In the genomic region with DNA sequence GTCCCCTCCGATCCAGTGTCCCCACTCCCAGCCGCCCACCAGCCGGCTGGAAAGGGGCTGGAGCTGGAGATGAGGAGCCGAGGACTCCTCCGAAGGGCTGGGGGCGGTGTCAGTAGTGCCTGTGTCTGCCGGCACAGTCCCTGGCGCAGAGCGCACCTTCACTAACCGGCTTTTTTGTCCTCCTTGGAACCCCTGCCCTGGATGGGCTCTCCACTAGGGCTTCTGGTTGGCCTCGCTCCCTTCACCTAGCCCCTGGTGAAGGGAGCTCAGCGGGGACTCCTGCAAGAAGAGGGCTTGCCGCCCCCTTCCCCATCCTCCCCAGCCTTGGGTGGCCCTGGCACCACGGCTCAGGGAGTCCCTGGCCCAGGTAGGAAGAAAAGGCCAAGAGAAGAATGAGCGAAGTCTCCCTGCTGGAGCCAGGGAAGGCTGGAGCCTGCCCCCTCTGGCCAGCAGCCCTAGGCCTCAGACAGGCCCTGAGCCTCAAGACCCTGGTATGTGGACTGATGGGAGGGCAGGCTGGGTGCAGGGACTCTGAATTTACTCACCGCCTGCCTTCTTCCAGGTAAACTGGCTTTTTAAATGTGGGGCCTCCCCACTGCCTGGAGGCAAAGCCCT, we compare ENCODE assay signal across 2 cellular contexts.
TF ChIP-seq lines count a peak whose summit lies in the region.

No MANE protein-coding gene starts in this region.

TF ChIP-seq in WTC11, 78 proteins besides CTCF, POLR2A, EP300 and RAD21:
- TF ChIP-seq, protein P1, sequence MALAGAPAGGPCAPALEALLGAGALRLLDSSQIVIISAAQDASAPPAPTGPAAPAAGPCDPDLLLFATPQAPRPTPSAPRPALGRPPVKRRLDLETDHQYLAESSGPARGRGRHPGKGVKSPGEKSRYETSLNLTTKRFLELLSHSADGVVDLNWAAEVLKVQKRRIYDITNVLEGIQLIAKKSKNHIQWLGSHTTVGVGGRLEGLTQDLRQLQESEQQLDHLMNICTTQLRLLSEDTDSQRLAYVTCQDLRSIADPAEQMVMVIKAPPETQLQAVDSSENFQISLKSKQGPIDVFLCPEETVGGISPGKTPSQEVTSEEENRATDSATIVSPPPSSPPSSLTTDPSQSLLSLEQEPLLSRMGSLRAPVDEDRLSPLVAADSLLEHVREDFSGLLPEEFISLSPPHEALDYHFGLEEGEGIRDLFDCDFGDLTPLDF (CRISPR knock-in tag; IDR thresholded peaks at IDR 0.05): no peak
- TF ChIP-seq, protein P2, sequence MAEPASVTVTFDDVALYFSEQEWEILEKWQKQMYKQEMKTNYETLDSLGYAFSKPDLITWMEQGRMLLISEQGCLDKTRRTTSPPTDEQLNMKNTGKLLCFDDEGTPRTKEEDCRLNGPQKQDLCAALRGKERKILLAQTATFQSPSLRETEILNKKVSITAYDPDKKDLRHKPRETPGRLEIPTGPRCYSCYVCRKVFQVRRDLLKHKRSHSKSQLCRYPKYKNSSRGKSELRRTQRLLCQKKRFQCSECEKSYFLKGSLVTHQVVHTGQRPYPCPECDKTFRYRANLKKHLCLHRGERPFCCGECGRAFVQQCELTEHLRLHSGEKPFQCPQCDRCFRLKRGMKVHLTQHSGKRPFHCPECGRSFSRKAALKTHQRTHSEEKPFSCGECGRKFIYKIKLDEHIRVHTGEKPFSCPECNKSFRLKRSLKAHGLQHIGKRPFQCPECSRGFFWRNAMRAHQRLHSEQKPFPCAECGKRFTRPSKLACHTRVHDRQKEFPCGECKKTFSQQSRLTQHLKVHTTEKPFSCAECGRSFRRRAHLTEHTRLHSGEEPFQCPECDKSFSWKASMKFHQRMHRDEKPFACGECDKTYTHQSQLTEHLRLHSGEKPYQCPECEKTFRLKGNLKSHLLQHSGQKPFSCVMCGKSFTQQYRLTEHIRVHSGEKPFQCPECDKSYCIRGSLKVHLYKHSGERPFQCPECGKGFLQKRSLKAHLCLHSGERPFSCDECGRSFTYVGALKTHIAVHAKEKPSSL (CRISPR knock-in tag; conservative IDR thresholded peaks at IDR 0.05): no peak
- TF ChIP-seq, protein P3, sequence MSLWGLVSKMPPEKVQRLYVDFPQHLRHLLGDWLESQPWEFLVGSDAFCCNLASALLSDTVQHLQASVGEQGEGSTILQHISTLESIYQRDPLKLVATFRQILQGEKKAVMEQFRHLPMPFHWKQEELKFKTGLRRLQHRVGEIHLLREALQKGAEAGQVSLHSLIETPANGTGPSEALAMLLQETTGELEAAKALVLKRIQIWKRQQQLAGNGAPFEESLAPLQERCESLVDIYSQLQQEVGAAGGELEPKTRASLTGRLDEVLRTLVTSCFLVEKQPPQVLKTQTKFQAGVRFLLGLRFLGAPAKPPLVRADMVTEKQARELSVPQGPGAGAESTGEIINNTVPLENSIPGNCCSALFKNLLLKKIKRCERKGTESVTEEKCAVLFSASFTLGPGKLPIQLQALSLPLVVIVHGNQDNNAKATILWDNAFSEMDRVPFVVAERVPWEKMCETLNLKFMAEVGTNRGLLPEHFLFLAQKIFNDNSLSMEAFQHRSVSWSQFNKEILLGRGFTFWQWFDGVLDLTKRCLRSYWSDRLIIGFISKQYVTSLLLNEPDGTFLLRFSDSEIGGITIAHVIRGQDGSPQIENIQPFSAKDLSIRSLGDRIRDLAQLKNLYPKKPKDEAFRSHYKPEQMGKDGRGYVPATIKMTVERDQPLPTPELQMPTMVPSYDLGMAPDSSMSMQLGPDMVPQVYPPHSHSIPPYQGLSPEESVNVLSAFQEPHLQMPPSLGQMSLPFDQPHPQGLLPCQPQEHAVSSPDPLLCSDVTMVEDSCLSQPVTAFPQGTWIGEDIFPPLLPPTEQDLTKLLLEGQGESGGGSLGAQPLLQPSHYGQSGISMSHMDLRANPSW (CRISPR knock-in tag; conservative IDR thresholded peaks at IDR 0.05; ENCODE audit: low read depth): no peak
- TF ChIP-seq, protein P4, sequence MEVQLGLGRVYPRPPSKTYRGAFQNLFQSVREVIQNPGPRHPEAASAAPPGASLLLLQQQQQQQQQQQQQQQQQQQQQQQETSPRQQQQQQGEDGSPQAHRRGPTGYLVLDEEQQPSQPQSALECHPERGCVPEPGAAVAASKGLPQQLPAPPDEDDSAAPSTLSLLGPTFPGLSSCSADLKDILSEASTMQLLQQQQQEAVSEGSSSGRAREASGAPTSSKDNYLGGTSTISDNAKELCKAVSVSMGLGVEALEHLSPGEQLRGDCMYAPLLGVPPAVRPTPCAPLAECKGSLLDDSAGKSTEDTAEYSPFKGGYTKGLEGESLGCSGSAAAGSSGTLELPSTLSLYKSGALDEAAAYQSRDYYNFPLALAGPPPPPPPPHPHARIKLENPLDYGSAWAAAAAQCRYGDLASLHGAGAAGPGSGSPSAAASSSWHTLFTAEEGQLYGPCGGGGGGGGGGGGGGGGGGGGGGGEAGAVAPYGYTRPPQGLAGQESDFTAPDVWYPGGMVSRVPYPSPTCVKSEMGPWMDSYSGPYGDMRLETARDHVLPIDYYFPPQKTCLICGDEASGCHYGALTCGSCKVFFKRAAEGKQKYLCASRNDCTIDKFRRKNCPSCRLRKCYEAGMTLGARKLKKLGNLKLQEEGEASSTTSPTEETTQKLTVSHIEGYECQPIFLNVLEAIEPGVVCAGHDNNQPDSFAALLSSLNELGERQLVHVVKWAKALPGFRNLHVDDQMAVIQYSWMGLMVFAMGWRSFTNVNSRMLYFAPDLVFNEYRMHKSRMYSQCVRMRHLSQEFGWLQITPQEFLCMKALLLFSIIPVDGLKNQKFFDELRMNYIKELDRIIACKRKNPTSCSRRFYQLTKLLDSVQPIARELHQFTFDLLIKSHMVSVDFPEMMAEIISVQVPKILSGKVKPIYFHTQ (CRISPR knock-in tag; IDR thresholded peaks at IDR 0.05): no peak
- TF ChIP-seq, protein P5, sequence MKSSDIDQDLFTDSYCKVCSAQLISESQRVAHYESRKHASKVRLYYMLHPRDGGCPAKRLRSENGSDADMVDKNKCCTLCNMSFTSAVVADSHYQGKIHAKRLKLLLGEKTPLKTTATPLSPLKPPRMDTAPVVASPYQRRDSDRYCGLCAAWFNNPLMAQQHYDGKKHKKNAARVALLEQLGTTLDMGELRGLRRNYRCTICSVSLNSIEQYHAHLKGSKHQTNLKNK (CRISPR knock-in tag; IDR thresholded peaks at IDR 0.05): no peak
- TF ChIP-seq GABPB1 (CRISPR knock-in tag; IDR thresholded peaks at IDR 0.05) (no peak), NR3C1 (CRISPR knock-in tag; conservative IDR thresholded peaks at IDR 0.05; ENCODE audit: low read depth) (no peak), ZNF396 (CRISPR knock-in tag; IDR thresholded peaks at IDR 0.05; ENCODE audit: borderline replicate concordance) (no peak), MXD4 (CRISPR knock-in tag; IDR thresholded peaks at IDR 0.05; ENCODE audit: borderline replicate concordance) (no peak), NR1H2 (CRISPR knock-in tag; IDR thresholded peaks at IDR 0.05) (no peak), EMX1 (CRISPR knock-in tag; IDR thresholded peaks at IDR 0.05) (no peak), SMAD3 (CRISPR knock-in tag; IDR thresholded peaks at IDR 0.05; ENCODE audit: borderline replicate concordance) (no peak), NR2C2 (CRISPR knock-in tag; IDR thresholded peaks at IDR 0.05) (no peak), ZNF671 (CRISPR knock-in tag; IDR thresholded peaks at IDR 0.05) (no peak)
- TF ChIP-seq, protein P6, sequence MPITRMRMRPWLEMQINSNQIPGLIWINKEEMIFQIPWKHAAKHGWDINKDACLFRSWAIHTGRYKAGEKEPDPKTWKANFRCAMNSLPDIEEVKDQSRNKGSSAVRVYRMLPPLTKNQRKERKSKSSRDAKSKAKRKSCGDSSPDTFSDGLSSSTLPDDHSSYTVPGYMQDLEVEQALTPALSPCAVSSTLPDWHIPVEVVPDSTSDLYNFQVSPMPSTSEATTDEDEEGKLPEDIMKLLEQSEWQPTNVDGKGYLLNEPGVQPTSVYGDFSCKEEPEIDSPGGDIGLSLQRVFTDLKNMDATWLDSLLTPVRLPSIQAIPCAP (CRISPR knock-in tag; IDR thresholded peaks at IDR 0.05): no peak
TF ChIP-seq in WTC11: peak in this region for 0.

TF ChIP-seq in HepG2, 621 proteins besides CTCF, POLR2A, EP300 and RAD21:
- TF ChIP-seq EZH2 (conservative IDR thresholded peaks at IDR 0.05; ENCODE audit: low read depth, low read length) (0 out of 2 replicates have a peak, but pooled peaks have one; percentile 60), ZNF253 (CRISPR knock-in tag; IDR thresholded peaks at IDR 0.05; ENCODE audit: borderline replicate concordance) (no peak), FOXP1 (IDR thresholded peaks at IDR 0.05) (no peak), FOXP1 (CRISPR knock-in tag; IDR thresholded peaks at IDR 0.05) (no peak), CREM (IDR thresholded peaks at IDR 0.05) (no peak), CREM (CRISPR knock-in tag; IDR thresholded peaks at IDR 0.05) (no peak), ZNF317 (CRISPR knock-in tag; IDR thresholded peaks at IDR 0.05) (no peak), ISX (CRISPR knock-in tag; conservative IDR thresholded peaks at IDR 0.05) (no peak), DR1 (CRISPR knock-in tag; IDR thresholded peaks at IDR 0.05) (no peak), MYNN (CRISPR knock-in tag; IDR thresholded peaks at IDR 0.05; ENCODE audit: low read depth) (no peak)
- TF ChIP-seq, protein P7, sequence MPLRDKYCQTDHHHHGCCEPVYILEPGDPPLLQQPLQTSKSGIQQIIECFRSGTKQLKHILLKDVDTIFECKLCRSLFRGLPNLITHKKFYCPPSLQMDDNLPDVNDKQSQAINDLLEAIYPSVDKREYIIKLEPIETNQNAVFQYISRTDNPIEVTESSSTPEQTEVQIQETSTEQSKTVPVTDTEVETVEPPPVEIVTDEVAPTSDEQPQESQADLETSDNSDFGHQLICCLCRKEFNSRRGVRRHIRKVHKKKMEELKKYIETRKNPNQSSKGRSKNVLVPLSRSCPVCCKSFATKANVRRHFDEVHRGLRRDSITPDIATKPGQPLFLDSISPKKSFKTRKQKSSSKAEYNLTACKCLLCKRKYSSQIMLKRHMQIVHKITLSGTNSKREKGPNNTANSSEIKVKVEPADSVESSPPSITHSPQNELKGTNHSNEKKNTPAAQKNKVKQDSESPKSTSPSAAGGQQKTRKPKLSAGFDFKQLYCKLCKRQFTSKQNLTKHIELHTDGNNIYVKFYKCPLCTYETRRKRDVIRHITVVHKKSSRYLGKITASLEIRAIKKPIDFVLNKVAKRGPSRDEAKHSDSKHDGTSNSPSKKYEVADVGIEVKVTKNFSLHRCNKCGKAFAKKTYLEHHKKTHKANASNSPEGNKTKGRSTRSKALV (CRISPR knock-in tag; IDR thresholded peaks at IDR 0.05): 0 out of 2 replicates have a peak, but pooled peaks have one; percentile 44
- TF ChIP-seq, protein P8, sequence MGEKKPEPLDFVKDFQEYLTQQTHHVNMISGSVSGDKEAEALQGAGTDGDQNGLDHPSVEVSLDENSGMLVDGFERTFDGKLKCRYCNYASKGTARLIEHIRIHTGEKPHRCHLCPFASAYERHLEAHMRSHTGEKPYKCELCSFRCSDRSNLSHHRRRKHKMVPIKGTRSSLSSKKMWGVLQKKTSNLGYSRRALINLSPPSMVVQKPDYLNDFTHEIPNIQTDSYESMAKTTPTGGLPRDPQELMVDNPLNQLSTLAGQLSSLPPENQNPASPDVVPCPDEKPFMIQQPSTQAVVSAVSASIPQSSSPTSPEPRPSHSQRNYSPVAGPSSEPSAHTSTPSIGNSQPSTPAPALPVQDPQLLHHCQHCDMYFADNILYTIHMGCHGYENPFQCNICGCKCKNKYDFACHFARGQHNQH (CRISPR knock-in tag; IDR thresholded peaks at IDR 0.05): no peak
- TF ChIP-seq, protein P9, sequence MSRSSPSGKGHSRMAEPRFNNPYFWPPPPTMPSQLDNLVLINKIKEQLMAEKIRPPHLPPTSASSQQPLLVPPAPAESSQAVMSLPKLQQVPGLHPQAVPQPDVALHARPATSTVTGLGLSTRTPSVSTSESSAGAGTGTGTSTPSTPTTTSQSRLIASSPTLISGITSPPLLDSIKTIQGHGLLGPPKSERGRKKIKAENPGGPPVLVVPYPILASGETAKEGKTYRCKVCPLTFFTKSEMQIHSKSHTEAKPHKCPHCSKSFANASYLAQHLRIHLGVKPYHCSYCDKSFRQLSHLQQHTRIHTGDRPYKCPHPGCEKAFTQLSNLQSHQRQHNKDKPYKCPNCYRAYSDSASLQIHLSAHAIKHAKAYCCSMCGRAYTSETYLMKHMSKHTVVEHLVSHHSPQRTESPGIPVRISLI (CRISPR knock-in tag; IDR thresholded peaks at IDR 0.05; ENCODE audit: borderline replicate concordance): no peak
- TF ChIP-seq, protein P10, sequence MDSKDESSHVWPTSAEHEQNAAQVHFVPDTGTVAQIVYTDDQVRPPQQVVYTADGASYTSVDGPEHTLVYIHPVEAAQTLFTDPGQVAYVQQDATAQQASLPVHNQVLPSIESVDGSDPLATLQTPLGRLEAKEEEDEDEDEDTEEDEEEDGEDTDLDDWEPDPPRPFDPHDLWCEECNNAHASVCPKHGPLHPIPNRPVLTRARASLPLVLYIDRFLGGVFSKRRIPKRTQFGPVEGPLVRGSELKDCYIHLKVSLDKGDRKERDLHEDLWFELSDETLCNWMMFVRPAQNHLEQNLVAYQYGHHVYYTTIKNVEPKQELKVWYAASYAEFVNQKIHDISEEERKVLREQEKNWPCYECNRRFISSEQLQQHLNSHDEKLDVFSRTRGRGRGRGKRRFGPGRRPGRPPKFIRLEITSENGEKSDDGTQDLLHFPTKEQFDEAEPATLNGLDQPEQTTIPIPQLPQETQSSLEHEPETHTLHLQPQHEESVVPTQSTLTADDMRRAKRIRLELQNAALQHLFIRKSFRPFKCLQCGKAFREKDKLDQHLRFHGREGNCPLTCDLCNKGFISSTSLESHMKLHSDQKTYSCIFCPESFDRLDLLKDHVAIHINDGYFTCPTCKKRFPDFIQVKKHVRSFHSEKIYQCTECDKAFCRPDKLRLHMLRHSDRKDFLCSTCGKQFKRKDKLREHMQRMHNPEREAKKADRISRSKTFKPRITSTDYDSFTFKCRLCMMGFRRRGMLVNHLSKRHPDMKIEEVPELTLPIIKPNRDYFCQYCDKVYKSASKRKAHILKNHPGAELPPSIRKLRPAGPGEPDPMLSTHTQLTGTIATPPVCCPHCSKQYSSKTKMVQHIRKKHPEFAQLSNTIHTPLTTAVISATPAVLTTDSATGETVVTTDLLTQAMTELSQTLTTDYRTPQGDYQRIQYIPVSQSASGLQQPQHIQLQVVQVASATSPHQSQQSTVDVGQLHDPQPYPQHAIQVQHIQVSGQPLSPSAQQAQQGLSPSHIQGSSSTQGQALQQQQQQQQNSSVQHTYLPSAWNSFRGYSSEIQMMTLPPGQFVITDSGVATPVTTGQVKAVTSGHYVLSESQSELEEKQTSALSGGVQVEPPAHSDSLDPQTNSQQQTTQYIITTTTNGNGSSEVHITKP (CRISPR knock-in tag; IDR thresholded peaks at IDR 0.05; ENCODE audit: low read depth): no peak
TF ChIP-seq in HepG2: peak in this region for 2.
